In the genomic region with DNA sequence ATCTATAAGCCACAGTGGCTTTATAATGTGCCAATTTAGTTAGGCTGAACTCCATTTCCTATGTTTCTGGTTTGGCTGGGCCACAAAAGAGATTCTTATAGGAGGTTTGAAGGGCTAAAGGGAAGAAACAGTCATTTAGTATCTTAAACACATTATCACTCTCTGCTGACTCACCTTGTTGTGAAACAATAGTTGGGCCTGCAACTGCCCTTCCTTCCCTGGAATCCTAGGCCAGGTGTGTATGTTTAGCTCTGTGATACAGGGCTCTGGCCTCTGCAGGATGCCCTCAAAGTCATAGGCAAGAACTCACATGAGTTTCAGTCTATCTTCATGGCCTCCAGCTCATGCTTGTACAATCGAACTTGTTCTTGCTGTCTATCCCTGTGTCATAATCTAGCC, we compare ENCODE assay signal across 25 cellular contexts.
"Had no signal": no experiment of that assay in that cellular context is flagged by ENCODE, and none has a peak within 500 bp of the region (broad histone marks: within the 10 kb centered on the region; RNA-seq: fewer than 3 reads in every experiment).

No MANE protein-coding gene starts in this region.

- H3K27ac Mint-ChIP-seq: dendritic cell treated with granulocyte-macrophage colony-stimulating factor and Interleukin-4, amounts not matched to agents 40 ng/mL and 50 ng/mL, for 4 days; effector memory CD8-positive, alpha-beta T cell; immature natural killer cell; natural killer cell treated with Interleukin-12 subunit alpha and Interleukin-12 subunit beta and Interleukin-15 and Interleukin-18, amount 100 ng/mL, for 72 hours; neural progenitor cell had no signal

- H3K4me1 Mint-ChIP-seq: immature natural killer cell, neural progenitor cell had no signal

- H3K27ac ChIP-seq: gastroesophageal sphincter, left ventricle myocardium inferior, lower lobe of right lung, neural progenitor cell, ovary, right atrium auricular region, sigmoid colon, skin epidermis, stomach, thoracic aorta, transverse colon had no signal

- H3K36me3 ChIP-seq: gastroesophageal sphincter, left ventricle myocardium inferior, lower lobe of right lung, neural progenitor cell, ovary, right atrium auricular region, sigmoid colon, stomach, thoracic aorta, transverse colon had no signal

- ATAC-seq: effector memory CD8-positive, alpha-beta T cell; gastroesophageal sphincter; left cardiac atrium; lower lobe of right lung; natural killer cell treated with Interleukin-12 subunit alpha and Interleukin-12 subunit beta and Interleukin-15 and Interleukin-18, amount 100 ng/mL, for 72 hours had no signal

- H2AFZ ChIP-seq: neural progenitor cell had no signal

- H3K27me3 ChIP-seq: gastroesophageal sphincter, ovary, right atrium auricular region, sigmoid colon, stomach, transverse colon had no signal

- H3K27me3 Mint-ChIP-seq: dendritic cell treated with granulocyte-macrophage colony-stimulating factor and Interleukin-4, amounts not matched to agents 40 ng/mL and 50 ng/mL, for 4 days; effector memory CD8-positive, alpha-beta T cell; natural killer cell treated with Interleukin-12 subunit alpha and Interleukin-12 subunit beta and Interleukin-15 and Interleukin-18, amount 100 ng/mL, for 72 hours had no signal

- H3K4me3 ChIP-seq: gastroesophageal sphincter, left ventricle myocardium inferior, lower lobe of right lung, neural progenitor cell, ovary, right atrium auricular region, sigmoid colon, skin epidermis, stomach, thoracic aorta, transverse colon had no signal

- H3K36me3 Mint-ChIP-seq: immature natural killer cell; natural killer cell treated with Interleukin-12 subunit alpha and Interleukin-12 subunit beta and Interleukin-15 and Interleukin-18, amount 100 ng/mL, for 72 hours; neural progenitor cell had no signal

- FAIRE-seq: colon, keratinocyte had no signal

- H3K4me1 ChIP-seq: gastroesophageal sphincter, left ventricle myocardium inferior, lower lobe of right lung, right atrium auricular region, sigmoid colon, stomach, transverse colon had no signal

- H3K4me2 ChIP-seq: neural progenitor cell had no signal

- DNase-seq: effector memory CD8-positive, alpha-beta T cell; glutamatergic neuron; immature natural killer cell; left cardiac atrium; left ventricle myocardium inferior; lower lobe of right lung; mesenchymal stem cell; midbrain; nucleus accumbens; ovary; sigmoid colon; stimulated activated CD4-positive, alpha-beta T cell treated with anti-CD3 and anti-CD28 coated beads, Interleukin-2, amount 100 ng/mL, for 24 hours; stimulated activated naive CD4-positive, alpha-beta T cell; stomach; substantia nigra; transverse colon had no signal

- H3K4me3 Mint-ChIP-seq: dendritic cell treated with granulocyte-macrophage colony-stimulating factor and Interleukin-4, amounts not matched to agents 40 ng/mL and 50 ng/mL, for 4 days; effector memory CD8-positive, alpha-beta T cell; immature natural killer cell; natural killer cell treated with Interleukin-12 subunit alpha and Interleukin-12 subunit beta and Interleukin-15 and Interleukin-18, amount 100 ng/mL, for 72 hours; neural progenitor cell had no signal
